ENCODE assay signal across 1 cellular context in genomic region chr12:89225401-89225800, GRCh38.
A peak's percentile ranks its signal among the peaks of the same experiment; 100 is the strongest.
TF ChIP-seq lines count a peak whose summit lies in the region.

No MANE protein-coding gene starts in this region.

TF ChIP-seq in HEK293, 187 proteins besides CTCF, POLR2A, EP300 and RAD21 (continued from another document):
- TF ChIP-seq ZNF266 (tag by site-specific recombination; IDR thresholded peaks at IDR 0.05; ENCODE audit: low read depth) (no peak), ZNF544 (tag by site-specific recombination; IDR thresholded peaks at IDR 0.05) (no peak), GLI2 (tag by site-specific recombination; IDR thresholded peaks at IDR 0.05; ENCODE audit: borderline replicate concordance, low read depth) (no peak), ZNF16 (tag by site-specific recombination; IDR thresholded peaks at IDR 0.05; ENCODE audit: low read depth) (no peak), ZNF555 (tag by site-specific recombination; conservative IDR thresholded peaks at IDR 0.05) (no peak), KLF7 (tag by site-specific recombination; IDR thresholded peaks at IDR 0.05; ENCODE audit: borderline replicate concordance) (no peak), KLF17 (tag by site-specific recombination; IDR thresholded peaks at IDR 0.05) (no peak), ATF2 (tag by site-specific recombination; IDR thresholded peaks at IDR 0.05; ENCODE audit: low read depth) (peak; percentile 55; the same call in 1 of the 2 replicates), ZNF248 (tag by site-specific recombination; IDR thresholded peaks at IDR 0.05) (no peak), ZNF114 (tag by site-specific recombination; IDR thresholded peaks at IDR 0.05) (no peak), ZNF660 (tag by site-specific recombination; IDR thresholded peaks at IDR 0.05) (0 out of 2 replicates have a peak, but pooled peaks have one; percentile 19), ZNF629 (tag by site-specific recombination; IDR thresholded peaks at IDR 0.05) (peak; percentile 85), ZNF621 (tag by site-specific recombination; IDR thresholded peaks at IDR 0.05) (no peak), ZNF433 (tag by site-specific recombination; IDR thresholded peaks at IDR 0.05; ENCODE audit: low read depth) (no peak), ZNF138 (tag by site-specific recombination; IDR thresholded peaks at IDR 0.05; ENCODE audit: borderline replicate concordance) (no peak), ZFHX2 (tag by site-specific recombination; conservative IDR thresholded peaks at IDR 0.05) (peak; percentile 27), ZNF184 (tag by site-specific recombination; IDR thresholded peaks at IDR 0.05) (no peak), SP7 (tag by site-specific recombination; IDR thresholded peaks at IDR 0.05) (0 out of 2 replicates have a peak, but pooled peaks have one; percentile 35), ZNF585B (tag by site-specific recombination; IDR thresholded peaks at IDR 0.05) (no peak), ZNF792 (tag by site-specific recombination; IDR thresholded peaks at IDR 0.05) (no peak), ZNF76 (tag by site-specific recombination; IDR thresholded peaks at IDR 0.05; ENCODE audit: borderline replicate concordance, low read depth) (no peak), WT1 (tag by site-specific recombination; IDR thresholded peaks at IDR 0.05) (no peak), ZNF548 (tag by site-specific recombination; IDR thresholded peaks at IDR 0.05) (no peak), ZIC2 (tag by site-specific recombination; IDR thresholded peaks at IDR 0.05) (no peak), YY1 (tag by site-specific recombination; IDR thresholded peaks at IDR 0.05) (no peak), ZNF239 (tag by site-specific recombination; IDR thresholded peaks at IDR 0.05) (no peak), KLF9 (tag by site-specific recombination; IDR thresholded peaks at IDR 0.05; ENCODE audit: low read depth) (no peak), ZNF830 (tag by site-specific recombination; IDR thresholded peaks at IDR 0.05; ENCODE audit: low read depth) (no peak), ZNF677 (tag by site-specific recombination; IDR thresholded peaks at IDR 0.05) (no peak)
- TF ChIP-seq, protein P1, sequence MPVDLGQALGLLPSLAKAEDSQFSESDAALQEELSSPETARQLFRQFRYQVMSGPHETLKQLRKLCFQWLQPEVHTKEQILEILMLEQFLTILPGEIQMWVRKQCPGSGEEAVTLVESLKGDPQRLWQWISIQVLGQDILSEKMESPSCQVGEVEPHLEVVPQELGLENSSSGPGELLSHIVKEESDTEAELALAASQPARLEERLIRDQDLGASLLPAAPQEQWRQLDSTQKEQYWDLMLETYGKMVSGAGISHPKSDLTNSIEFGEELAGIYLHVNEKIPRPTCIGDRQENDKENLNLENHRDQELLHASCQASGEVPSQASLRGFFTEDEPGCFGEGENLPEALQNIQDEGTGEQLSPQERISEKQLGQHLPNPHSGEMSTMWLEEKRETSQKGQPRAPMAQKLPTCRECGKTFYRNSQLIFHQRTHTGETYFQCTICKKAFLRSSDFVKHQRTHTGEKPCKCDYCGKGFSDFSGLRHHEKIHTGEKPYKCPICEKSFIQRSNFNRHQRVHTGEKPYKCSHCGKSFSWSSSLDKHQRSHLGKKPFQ (tag by site-specific recombination; IDR thresholded peaks at IDR 0.05), result no peak
- TF ChIP-seq, protein P2, sequence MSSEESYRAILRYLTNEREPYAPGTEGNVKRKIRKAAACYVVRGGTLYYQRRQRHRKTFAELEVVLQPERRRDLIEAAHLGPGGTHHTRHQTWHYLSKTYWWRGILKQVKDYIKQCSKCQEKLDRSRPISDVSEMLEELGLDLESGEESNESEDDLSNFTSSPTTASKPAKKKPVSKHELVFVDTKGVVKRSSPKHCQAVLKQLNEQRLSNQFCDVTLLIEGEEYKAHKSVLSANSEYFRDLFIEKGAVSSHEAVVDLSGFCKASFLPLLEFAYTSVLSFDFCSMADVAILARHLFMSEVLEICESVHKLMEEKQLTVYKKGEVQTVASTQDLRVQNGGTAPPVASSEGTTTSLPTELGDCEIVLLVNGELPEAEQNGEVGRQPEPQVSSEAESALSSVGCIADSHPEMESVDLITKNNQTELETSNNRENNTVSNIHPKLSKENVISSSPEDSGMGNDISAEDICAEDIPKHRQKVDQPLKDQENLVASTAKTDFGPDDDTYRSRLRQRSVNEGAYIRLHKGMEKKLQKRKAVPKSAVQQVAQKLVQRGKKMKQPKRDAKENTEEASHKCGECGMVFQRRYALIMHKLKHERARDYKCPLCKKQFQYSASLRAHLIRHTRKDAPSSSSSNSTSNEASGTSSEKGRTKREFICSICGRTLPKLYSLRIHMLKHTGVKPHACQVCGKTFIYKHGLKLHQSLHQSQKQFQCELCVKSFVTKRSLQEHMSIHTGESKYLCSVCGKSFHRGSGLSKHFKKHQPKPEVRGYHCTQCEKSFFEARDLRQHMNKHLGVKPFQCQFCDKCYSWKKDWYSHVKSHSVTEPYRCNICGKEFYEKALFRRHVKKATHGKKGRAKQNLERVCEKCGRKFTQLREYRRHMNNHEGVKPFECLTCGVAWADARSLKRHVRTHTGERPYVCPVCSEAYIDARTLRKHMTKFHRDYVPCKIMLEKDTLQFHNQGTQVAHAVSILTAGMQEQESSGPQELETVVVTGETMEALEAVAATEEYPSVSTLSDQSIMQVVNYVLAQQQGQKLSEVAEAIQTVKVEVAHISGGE (tag by site-specific recombination; conservative IDR thresholded peaks at IDR 0.05; ENCODE audit: low read depth), result no peak
- TF ChIP-seq, protein P3, sequence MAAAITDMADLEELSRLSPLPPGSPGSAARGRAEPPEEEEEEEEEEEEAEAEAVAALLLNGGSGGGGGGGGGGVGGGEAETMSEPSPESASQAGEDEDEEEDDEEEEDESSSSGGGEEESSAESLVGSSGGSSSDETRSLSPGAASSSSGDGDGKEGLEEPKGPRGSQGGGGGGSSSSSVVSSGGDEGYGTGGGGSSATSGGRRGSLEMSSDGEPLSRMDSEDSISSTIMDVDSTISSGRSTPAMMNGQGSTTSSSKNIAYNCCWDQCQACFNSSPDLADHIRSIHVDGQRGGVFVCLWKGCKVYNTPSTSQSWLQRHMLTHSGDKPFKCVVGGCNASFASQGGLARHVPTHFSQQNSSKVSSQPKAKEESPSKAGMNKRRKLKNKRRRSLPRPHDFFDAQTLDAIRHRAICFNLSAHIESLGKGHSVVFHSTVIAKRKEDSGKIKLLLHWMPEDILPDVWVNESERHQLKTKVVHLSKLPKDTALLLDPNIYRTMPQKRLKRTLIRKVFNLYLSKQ (tag by site-specific recombination; IDR thresholded peaks at IDR 0.05; ENCODE audit: borderline replicate concordance), result no peak
